ENCODE assay signal across 1 cellular context in the genomic region with DNA sequence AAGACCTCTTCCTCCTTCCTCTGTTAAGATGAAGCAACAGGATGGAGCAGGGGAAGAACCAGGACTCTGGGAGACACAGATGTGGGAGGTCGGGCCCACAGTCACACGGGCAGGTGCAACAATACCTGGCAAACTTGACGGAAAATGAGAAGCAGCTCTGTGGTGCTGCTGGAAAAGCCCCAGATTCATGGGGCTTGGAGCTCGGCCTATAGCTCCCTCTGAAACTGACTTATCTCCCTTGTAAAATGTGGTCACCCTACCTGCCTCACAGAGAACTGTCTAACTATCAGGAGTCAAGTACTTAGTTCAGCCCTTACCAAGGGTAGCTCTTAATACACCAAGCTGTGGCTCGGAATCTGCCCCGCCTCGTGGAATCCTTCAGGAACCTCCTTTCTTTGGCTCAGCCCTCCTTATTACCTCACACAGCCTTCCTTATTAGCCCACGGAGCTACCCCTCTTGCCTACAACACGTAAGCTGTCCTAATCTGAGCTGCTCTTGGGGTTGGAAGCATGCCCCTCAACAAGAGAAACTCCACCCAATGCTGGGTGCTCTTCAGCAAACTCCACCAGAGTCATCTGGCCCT.
TF ChIP-seq lines count a peak whose summit lies in the region.

No MANE protein-coding gene starts in this region.

TF ChIP-seq in GM23338, 12 proteins besides CTCF, POLR2A, EP300 and RAD21 (continued from another document):
- TF ChIP-seq, protein P1, sequence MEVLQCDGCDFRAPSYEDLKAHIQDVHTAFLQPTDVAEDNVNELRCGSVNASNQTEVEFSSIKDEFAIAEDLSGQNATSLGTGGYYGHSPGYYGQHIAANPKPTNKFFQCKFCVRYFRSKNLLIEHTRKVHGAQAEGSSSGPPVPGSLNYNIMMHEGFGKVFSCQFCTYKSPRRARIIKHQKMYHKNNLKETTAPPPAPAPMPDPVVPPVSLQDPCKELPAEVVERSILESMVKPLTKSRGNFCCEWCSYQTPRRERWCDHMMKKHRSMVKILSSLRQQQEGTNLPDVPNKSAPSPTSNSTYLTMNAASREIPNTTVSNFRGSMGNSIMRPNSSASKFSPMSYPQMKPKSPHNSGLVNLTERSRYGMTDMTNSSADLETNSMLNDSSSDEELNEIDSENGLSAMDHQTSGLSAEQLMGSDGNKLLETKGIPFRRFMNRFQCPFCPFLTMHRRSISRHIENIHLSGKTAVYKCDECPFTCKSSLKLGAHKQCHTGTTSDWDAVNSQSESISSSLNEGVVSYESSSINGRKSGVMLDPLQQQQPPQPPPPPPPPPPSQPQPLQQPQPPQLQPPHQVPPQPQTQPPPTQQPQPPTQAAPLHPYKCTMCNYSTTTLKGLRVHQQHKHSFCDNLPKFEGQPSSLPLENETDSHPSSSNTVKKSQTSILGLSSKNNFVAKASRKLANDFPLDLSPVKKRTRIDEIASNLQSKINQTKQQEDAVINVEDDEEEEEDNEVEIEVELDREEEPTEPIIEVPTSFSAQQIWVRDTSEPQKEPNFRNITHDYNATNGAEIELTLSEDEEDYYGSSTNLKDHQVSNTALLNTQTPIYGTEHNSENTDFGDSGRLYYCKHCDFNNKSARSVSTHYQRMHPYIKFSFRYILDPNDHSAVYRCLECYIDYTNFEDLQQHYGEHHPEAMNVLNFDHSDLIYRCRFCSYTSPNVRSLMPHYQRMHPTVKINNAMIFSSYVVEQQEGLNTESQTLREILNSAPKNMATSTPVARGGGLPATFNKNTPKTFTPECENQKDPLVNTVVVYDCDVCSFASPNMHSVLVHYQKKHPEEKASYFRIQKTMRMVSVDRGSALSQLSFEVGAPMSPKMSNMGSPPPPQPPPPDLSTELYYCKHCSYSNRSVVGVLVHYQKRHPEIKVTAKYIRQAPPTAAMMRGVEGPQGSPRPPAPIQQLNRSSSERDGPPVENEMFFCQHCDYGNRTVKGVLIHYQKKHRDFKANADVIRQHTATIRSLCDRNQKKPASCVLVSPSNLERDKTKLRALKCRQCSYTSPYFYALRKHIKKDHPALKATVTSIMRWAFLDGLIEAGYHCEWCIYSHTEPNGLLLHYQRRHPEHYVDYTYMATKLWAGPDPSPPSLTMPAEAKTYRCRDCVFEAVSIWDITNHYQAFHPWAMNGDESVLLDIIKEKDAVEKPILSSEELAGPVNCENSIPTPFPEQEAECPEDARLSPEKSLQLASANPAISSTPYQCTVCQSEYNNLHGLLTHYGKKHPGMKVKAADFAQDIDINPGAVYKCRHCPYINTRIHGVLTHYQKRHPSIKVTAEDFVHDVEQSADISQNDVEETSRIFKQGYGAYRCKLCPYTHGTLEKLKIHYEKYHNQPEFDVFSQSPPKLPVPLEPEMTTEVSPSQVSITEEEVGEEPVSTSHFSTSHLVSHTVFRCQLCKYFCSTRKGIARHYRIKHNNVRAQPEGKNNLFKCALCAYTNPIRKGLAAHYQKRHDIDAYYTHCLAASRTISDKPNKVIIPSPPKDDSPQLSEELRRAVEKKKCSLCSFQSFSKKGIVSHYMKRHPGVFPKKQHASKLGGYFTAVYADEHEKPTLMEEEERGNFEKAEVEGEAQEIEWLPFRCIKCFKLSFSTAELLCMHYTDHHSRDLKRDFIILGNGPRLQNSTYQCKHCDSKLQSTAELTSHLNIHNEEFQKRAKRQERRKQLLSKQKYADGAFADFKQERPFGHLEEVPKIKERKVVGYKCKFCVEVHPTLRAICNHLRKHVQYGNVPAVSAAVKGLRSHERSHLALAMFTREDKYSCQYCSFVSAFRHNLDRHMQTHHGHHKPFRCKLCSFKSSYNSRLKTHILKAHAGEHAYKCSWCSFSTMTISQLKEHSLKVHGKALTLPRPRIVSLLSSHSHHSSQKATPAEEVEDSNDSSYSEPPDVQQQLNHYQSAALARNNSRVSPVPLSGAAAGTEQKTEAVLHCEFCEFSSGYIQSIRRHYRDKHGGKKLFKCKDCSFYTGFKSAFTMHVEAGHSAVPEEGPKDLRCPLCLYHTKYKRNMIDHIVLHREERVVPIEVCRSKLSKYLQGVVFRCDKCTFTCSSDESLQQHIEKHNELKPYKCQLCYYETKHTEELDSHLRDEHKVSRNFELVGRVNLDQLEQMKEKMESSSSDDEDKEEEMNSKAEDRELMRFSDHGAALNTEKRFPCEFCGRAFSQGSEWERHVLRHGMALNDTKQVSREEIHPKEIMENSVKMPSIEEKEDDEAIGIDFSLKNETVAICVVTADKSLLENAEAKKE (CRISPR knock-in tag; IDR thresholded peaks at IDR 0.05): no peak
- no peak for TF ChIP-seq POLR2AphosphoS5 (IDR thresholded peaks at IDR 0.05; ENCODE audit: low read depth)
- TF ChIP-seq CREB1 (CRISPR knock-in tag; IDR thresholded peaks at IDR 0.05; ENCODE audit: low read depth): no peak
- TF ChIP-seq, protein P2, sequence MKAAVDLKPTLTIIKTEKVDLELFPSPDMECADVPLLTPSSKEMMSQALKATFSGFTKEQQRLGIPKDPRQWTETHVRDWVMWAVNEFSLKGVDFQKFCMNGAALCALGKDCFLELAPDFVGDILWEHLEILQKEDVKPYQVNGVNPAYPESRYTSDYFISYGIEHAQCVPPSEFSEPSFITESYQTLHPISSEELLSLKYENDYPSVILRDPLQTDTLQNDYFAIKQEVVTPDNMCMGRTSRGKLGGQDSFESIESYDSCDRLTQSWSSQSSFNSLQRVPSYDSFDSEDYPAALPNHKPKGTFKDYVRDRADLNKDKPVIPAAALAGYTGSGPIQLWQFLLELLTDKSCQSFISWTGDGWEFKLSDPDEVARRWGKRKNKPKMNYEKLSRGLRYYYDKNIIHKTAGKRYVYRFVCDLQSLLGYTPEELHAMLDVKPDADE (IDR thresholded peaks at IDR 0.05): no peak
